In the genomic region with DNA sequence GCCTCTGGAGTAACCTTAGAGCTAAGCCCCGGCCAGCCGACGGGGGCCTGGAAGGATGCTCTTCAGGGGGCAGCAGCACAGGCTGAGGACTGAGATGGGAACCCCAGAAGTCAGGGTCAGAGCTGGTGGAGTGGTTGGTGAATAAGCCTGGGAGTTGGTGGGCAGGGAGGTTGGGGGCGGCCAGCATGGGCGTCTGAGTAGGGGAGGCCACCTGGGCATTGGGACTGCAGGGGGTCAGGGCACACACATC, we compare ENCODE assay signal across 10 cellular contexts. TPM values are rescaled to one million over a fixed set of nuclear protein-coding genes. Genes with fewer than 3 reads are reported as not detected.
A peak's percentile ranks its signal among the peaks of the same experiment; 100 is the strongest.
DNase-seq lines count a peak whose midpoint lies in the region; ATAC-seq and TF ChIP-seq lines count a peak whose summit lies in the region.
"Had no signal": no experiment of that assay in that cellular context is flagged by ENCODE, and none has a peak within 500 bp of the region (broad histone marks: within the 10 kb centered on the region; RNA-seq: fewer than 3 reads in every experiment).

No MANE protein-coding gene starts in this region.

- H3K9me3 Mint-ChIP-seq in CD8-positive, alpha-beta T cell, result no peaks in the 10 kb centered on the region
- H3K9me3 Mint-ChIP-seq in mesothelial cell of epicardium (no peaks in the 10 kb centered on the region), H9 (no peaks in the 10 kb centered on the region)

- peaks cover 2% of the 10 kb centered on the region for H3K36me3 ChIP-seq in CD8-positive, alpha-beta T cell (ENCODE audit: insufficient read depth, low read length)
- no peaks in the 10 kb centered on the region; the same call in 1 of the 2 replicates for H3K36me3 ChIP-seq in RWPE2 (ENCODE audit: low read depth)
- peaks cover 8 to 46% (median 36%) of the 10 kb centered on the region in 4 donors for H3K36me3 ChIP-seq in esophagus muscularis mucosa
- H3K36me3 ChIP-seq in gastrocnemius medialis, result peaks cover 0 to 13% of the 10 kb centered on the region in 2 donors
- H3K36me3 ChIP-seq: cardiac muscle cell had no signal

- H2BK12ac ChIP-seq in H9 (ENCODE audit: insufficient read length, low read depth, low read length), result no peak overlapping the region

- no peaks in the 10 kb centered on the region for H3K79me1 ChIP-seq in H9 (ENCODE audit: insufficient read depth, low read depth, low read length, poor library complexity, severe bottlenecking)

- H3K4me2 ChIP-seq in H9 (ENCODE audit: insufficient read depth, insufficient read length, low read length), result no peak overlapping the region

- no peaks in the 10 kb centered on the region for H3K27me3 ChIP-seq in CD8-positive, alpha-beta T cell (ENCODE audit: insufficient read depth, low read length)
- H3K27me3 ChIP-seq in RWPE2 (ENCODE audit: insufficient read depth, poor library complexity, severe bottlenecking), result no peaks in the 10 kb centered on the region
- no peaks in the 10 kb centered on the region for H3K27me3 ChIP-seq in esophagus muscularis mucosa
- no peaks in the 10 kb centered on the region for H3K27me3 ChIP-seq in gastrocnemius medialis
- no peaks in the 10 kb centered on the region for H3K27me3 ChIP-seq in H9 (ENCODE audit: insufficient read depth, low read length)
- H3K27me3 ChIP-seq: cardiac muscle cell had no signal

- in situ Hi-C loops in gastrocnemius medialis (cut with MboI; ENCODE audit: low sequenced_read_pairs in 4 of 4), result loop anchor here in 1 of 4 donors (25.0 kb wide), 1 partner anchor 343 kb away; the partner anchor contains the start of genes FAM120A and FAM120AOS

- no peak for TF ChIP-seq EP300 in esophagus muscularis mucosa (IDR thresholded peaks at IDR 0.05)

- H3K36me3 Mint-ChIP-seq in CD8-positive, alpha-beta T cell, result peaks cover 40% of the 10 kb centered on the region
- no peaks in the 10 kb centered on the region for H3K36me3 Mint-ChIP-seq in mesothelial cell of epicardium
- H3K36me3 Mint-ChIP-seq in H9 (ENCODE audit: insufficient read depth in 1 of 3, low read depth in 3 of 3), result peaks cover 0 to 10% (median 7%) of the 10 kb centered on the region in 3 experiments; a peak in 5 of 7 replicates

- no peaks in the 10 kb centered on the region for H3K27me3 Mint-ChIP-seq in CD8-positive, alpha-beta T cell (ENCODE audit: low read depth)
- H3K27me3 Mint-ChIP-seq in mesothelial cell of epicardium (ENCODE audit: low read depth), result no peaks in the 10 kb centered on the region
- H3K27me3 Mint-ChIP-seq in H9 (ENCODE audit: low read depth), result no peaks in the 10 kb centered on the region; the same call in 1 of the 2 replicates

- H2BK5ac ChIP-seq in H9 (ENCODE audit: insufficient read length, low read length), result no peak overlapping the region

- H3K4ac ChIP-seq in H9 (ENCODE audit: low read depth, low read length), result no peak overlapping the region

- ATAC-seq in CD8-positive, alpha-beta T cell, result no peak
- ATAC-seq in RWPE2 (ENCODE audit: low read depth), result no peak
- no peak for ATAC-seq in gastrocnemius medialis
- ATAC-seq in GM18907 (IDR thresholded peaks at IDR 0.05; ENCODE audit: unreplicated experiment), result no peak
- no peak for ATAC-seq in HG03025 (IDR thresholded peaks at IDR 0.05; ENCODE audit: low FRiP score, unreplicated experiment)

- no peak overlapping the region for H2BK120ac ChIP-seq in H9 (ENCODE audit: low read depth, low read length, poor library complexity, severe bottlenecking)

- no peak for TF ChIP-seq CTCF in CD8-positive, alpha-beta T cell (IDR thresholded peaks at IDR 0.05)
- TF ChIP-seq CTCF in RWPE2 (IDR thresholded peaks at IDR 0.05; ENCODE audit: poor library complexity, severe bottlenecking), result no peak
- TF ChIP-seq CTCF in esophagus muscularis mucosa (IDR thresholded peaks at IDR 0.05), result no peak
- no peak for TF ChIP-seq CTCF in gastrocnemius medialis (IDR thresholded peaks at IDR 0.05 in 4 of 5, conservative IDR thresholded peaks at IDR 0.05 in 1 of 5)
- no peak for TF ChIP-seq CTCF in mesothelial cell of epicardium (IDR thresholded peaks at IDR 0.05; ENCODE audit: unreplicated experiment)
- no peak for TF ChIP-seq CTCF in H9 (conservative IDR thresholded peaks at IDR 0.05)

- H2BK20ac ChIP-seq in H9 (ENCODE audit: low read depth, low read length, poor library complexity, severe bottlenecking), result no peak overlapping the region

- no peak overlapping the region for H4K91ac ChIP-seq in H9 (ENCODE audit: insufficient read length, low read depth, low read length)

- peaks cover 17% of the 10 kb centered on the region for H3K4me1 ChIP-seq in CD8-positive, alpha-beta T cell (ENCODE audit: insufficient read depth, low read length)
- H3K4me1 ChIP-seq in RWPE2 (ENCODE audit: insufficient read depth, poor library complexity, severe bottlenecking), result peaks cover 15% of the 10 kb centered on the region
- peaks cover 20 to 42% (median 37%) of the 10 kb centered on the region in 4 donors for H3K4me1 ChIP-seq in esophagus muscularis mucosa
- peaks cover 11 to 18% of the 10 kb centered on the region in 2 donors for H3K4me1 ChIP-seq in gastrocnemius medialis
- H3K4me1 ChIP-seq in H9 (ENCODE audit: insufficient read depth, low read length), result no peaks in the 10 kb centered on the region

- H3K14ac ChIP-seq in H9 (ENCODE audit: insufficient read depth, low read length), result no peak overlapping the region

- no peak overlapping the region for H4K5ac ChIP-seq in H9 (ENCODE audit: insufficient read length, low read depth, low read length)

- H2AFZ ChIP-seq in H9 (ENCODE audit: low read length), result no peak overlapping the region

- H3K23ac ChIP-seq in H9 (ENCODE audit: insufficient read length, low read depth, low read length), result no peak overlapping the region

- H3K4me1 Mint-ChIP-seq in CD8-positive, alpha-beta T cell (ENCODE audit: low read depth), result peaks cover 30% of the 10 kb centered on the region
- H3K4me1 Mint-ChIP-seq in mesothelial cell of epicardium (peaks cover 14% of the 10 kb centered on the region), H9 (peaks cover 12 to 23% of the 10 kb centered on the region in 2 experiments)

- no peaks in the 10 kb centered on the region for H4K20me1 ChIP-seq in H9 (ENCODE audit: control insufficient read depth, insufficient read depth, insufficient read length)

- DNase-seq in CD8-positive, alpha-beta T cell, result no peak
- DNase-seq in RWPE2 (ENCODE audit: low spot score), result no peak
- DNase-seq in esophagus muscularis mucosa (ENCODE audit: extremely low spot score), result no peak
- no peak for DNase-seq in gastrocnemius medialis
- DNase-seq in mesothelial cell of epicardium (ENCODE audit: low spot score in 2 of 2, unreplicated experiment in 2 of 2), result no peak
- DNase-seq in H9, result no peak
- DNase-seq: activated CD4-positive, alpha-beta T cell treated with anti-CD3 and anti-CD28 coated beads, Interleukin-2, amount 50 U/mL, for 1 hour had no signal

- H3K56ac ChIP-seq in H9 (ENCODE audit: insufficient read length, low read depth, low read length), result no peak overlapping the region

- H4K8ac ChIP-seq in H9 (replicated peaks; ENCODE audit: insufficient read length, low read depth, low read length), result no peak overlapping the region

- no peak overlapping the region for H3K4me3 ChIP-seq in CD8-positive, alpha-beta T cell (ENCODE audit: low read depth, low read length)
- H3K4me3 ChIP-seq in RWPE2 (ENCODE audit: severe bottlenecking) (no peak overlapping the region), esophagus muscularis mucosa (no peak overlapping the region), gastrocnemius medialis (no peak overlapping the region)
- H3K4me3 ChIP-seq: cardiac muscle cell had no signal

- H3K18ac ChIP-seq in H9 (ENCODE audit: insufficient read length, low read depth, low read length), result no peak overlapping the region

- no peak overlapping the region for H2BK15ac ChIP-seq in H9 (ENCODE audit: low read depth, low read length)

- POLR2A ChIA-PET in CD8-positive, alpha-beta T cell (lab: Charles Lee), result interaction anchor here (0.6 to 1.9 kb wide), 6 partner anchors 10 to 176 kb away, joined by 3 to 9 read pairs (median 4); partner anchors contain the start of gene NINJ1

- peak overlapping the region; percentile 33 for H3K27ac Mint-ChIP-seq in CD8-positive, alpha-beta T cell
- no peak overlapping the region for H3K27ac Mint-ChIP-seq in mesothelial cell of epicardium
- no peak overlapping the region; a peak in 1 of 7 replicates for H3K27ac Mint-ChIP-seq in H9

- H3T11ph ChIP-seq in H9 (ENCODE audit: low read length), result no peak overlapping the region

- no peaks in the 10 kb centered on the region for H3K9me3 ChIP-seq in CD8-positive, alpha-beta T cell (ENCODE audit: low read length)
- H3K9me3 ChIP-seq in RWPE2 (ENCODE audit: severe bottlenecking) (no peaks in the 10 kb centered on the region), esophagus muscularis mucosa (no peaks in the 10 kb centered on the region), gastrocnemius medialis (no peaks in the 10 kb centered on the region), H9 (ENCODE audit: control insufficient read depth, low read depth, low read length) (no peaks in the 10 kb centered on the region)

- no peak overlapping the region for H3K9ac ChIP-seq in H9 (ENCODE audit: extremely low read depth, insufficient read length, low read length)

- WGBS in esophagus muscularis mucosa, result 45% methylated on average over 3 of the region's 5 CpGs
- WGBS in H9 (ENCODE audit: extremely low coverage, insufficient read length, low lambda C conversion rate), result no CpG with 5 or more reads among the region's 5 CpGs

- H3K23me2 ChIP-seq in H9 (ENCODE audit: insufficient read length, low read depth, low read length, poor library complexity, severe bottlenecking), result no peaks in the 10 kb centered on the region

- no peak overlapping the region for H2AK5ac ChIP-seq in H9 (ENCODE audit: insufficient read length, low read length)

- H3K4me3 Mint-ChIP-seq in CD8-positive, alpha-beta T cell, result no peak overlapping the region
- H3K4me3 Mint-ChIP-seq in mesothelial cell of epicardium, result no peak overlapping the region
- no peak overlapping the region for H3K4me3 Mint-ChIP-seq in H9

- H3K79me2 ChIP-seq in H9 (ENCODE audit: insufficient read depth, low read length), result no peaks in the 10 kb centered on the region

- CTCF ChIA-PET in CD8-positive, alpha-beta T cell (lab: Charles Lee), result interaction anchor here (1.0 to 3.8 kb wide), 5 partner anchors 10 to 35 kb away, joined by 3 to 26 read pairs (median 6); no protein-coding TSS in a partner anchor

- no peak overlapping the region for H3K27ac ChIP-seq in CD8-positive, alpha-beta T cell (ENCODE audit: low read depth, low read length)
- H3K27ac ChIP-seq in RWPE2 (ENCODE audit: poor library complexity, severe bottlenecking) (peak overlapping the region; percentile 67), esophagus muscularis mucosa (replicated peaks in 1 of 4) (peak overlapping the region; percentile 77 to 84 (median 82)), gastrocnemius medialis (peak overlapping the region; percentile 65 to 72 (median 68)), H9 (ENCODE audit: insufficient read length, low read depth, low read length) (no peak overlapping the region)
- H3K27ac ChIP-seq: cardiac muscle cell had no signal

- intact Hi-C loops in CD8-positive, alpha-beta T cell (cut with DNase I, micrococcal nuclease), result no loop called here
- intact Hi-C loops in esophagus muscularis mucosa (cut with DNase I), result no loop called here
- intact Hi-C loops in gastrocnemius medialis (cut with DNase I; ENCODE audit: low total_unique reads), result loop anchor here (5.0 kb wide), 1 partner anchor 98 kb away; no protein-coding TSS in a partner anchor

- TF ChIP-seq POLR2A in esophagus muscularis mucosa (IDR thresholded peaks at IDR 0.05; ENCODE audit: low read depth) (no peak), gastrocnemius medialis (IDR thresholded peaks at IDR 0.05) (no peak)

RNA-seq across cellular contexts. Expression of gene NINJ1, which starts 14.4 kb away (rescaled TPM):
- 100 to 1,000 TPM; 214 to 229 TPM for total RNA-seq in CD8-positive, alpha-beta T cell
- total RNA-seq in esophagus muscularis mucosa (10 to 100 TPM; 69.3 to 90.6 (median 72.7) TPM), gastrocnemius medialis (10 to 100 TPM; 28.5 to 58.5 (median 45.7) TPM), mesothelial cell of epicardium (33.7 to 35.6 TPM (median 34.7 TPM) in 3 replicates), H9 (2021) (27.4 and 28.9 TPM in 2 replicates)

RNA-seq across cellular contexts. Expression of gene CARD19, which starts 23.6 kb away (rescaled TPM):
- 10 to 100 TPM; 72.1 to 78.0 TPM for total RNA-seq in CD8-positive, alpha-beta T cell
- 10 to 100 TPM; 54.0 to 83.6 (median 78.1) TPM for total RNA-seq in esophagus muscularis mucosa
- total RNA-seq in gastrocnemius medialis, result 10 to 100 TPM; 49.6 to 82.4 (median 70.9) TPM
- 19.4 to 22.6 TPM (median 20.1 TPM) in 3 replicates for total RNA-seq in mesothelial cell of epicardium
- 21.4 and 23.6 TPM in 2 replicates for total RNA-seq in H9 (2021)

Comparison
In these comparisons a context has a peak if more than half of its experiments do, and no peak if none do; other contexts are left out.
1. H3K27ac ChIP-seq: peak in RWPE2 (single experiment), esophagus muscularis mucosa (4 of 4) and gastrocnemius medialis (4 of 4); none in CD8-positive, alpha-beta T cell (single experiment) and H9 (single experiment).